In genomic region chrX:120264315-120264714, GRCh38 we compare ENCODE assay signal across 18 cellular contexts. TPM values are rescaled to one million over a fixed set of nuclear protein-coding genes. Genes with fewer than 3 reads are reported as not detected.
DNase-seq lines count a peak whose midpoint lies in the region; ATAC-seq, FAIRE-seq and TF ChIP-seq lines count a peak whose summit lies in the region.
"Had no signal": no experiment of that assay in that cellular context is flagged by ENCODE, and none has a peak within 500 bp of the region (broad histone marks: within the 10 kb centered on the region; RNA-seq: fewer than 3 reads in every experiment).

No MANE protein-coding gene starts in this region.

- no peak overlapping the region for H3K4me3 Mint-ChIP-seq in dendritic cell treated with granulocyte-macrophage colony-stimulating factor and Interleukin-4, amounts not matched to agents 40 ng/mL and 50 ng/mL, for 4 days

- no peak for TF ChIP-seq EP300 in HepG2 (IDR thresholded peaks at IDR 0.05; ENCODE audit: low read depth in 2 of 2, low read length in 2 of 2)
- no peak for TF ChIP-seq EP300 in HepG2 (CRISPR knock-in tag; IDR thresholded peaks at IDR 0.05; ENCODE audit: borderline replicate concordance)

- DNase-seq in right lobe of liver (no peak), HepG2 (ENCODE audit: low spot score) (no peak), NOMO-1 (lab: John Stamatoyannopoulos, UW; ENCODE audit: unreplicated experiment in 2 of 2) (peak; percentile 50 to 55), NCI-H146 treated with DMSO at 0.1 percent for 48 hours (lab: John Stamatoyannopoulos, UW; ENCODE audit: unreplicated experiment) (no peak), glomerular visceral epithelial cell (ENCODE audit: extremely low spot score) (no peak), NCI-H774 (lab: John Stamatoyannopoulos, UW) (no peak)
- DNase-seq: C1 segment of cervical spinal cord; DMS79; KG1; NCI-H1092 treated with DMSO at 0.1 percent for 48 hours; NCI-H146; NCI-H2081; NCI-H446 treated with DMSO at 0.1 percent for 48 hours; NK-92 treated with Interleukin-12 subunit alpha and Interleukin-12 subunit beta, amount 100 ng/mL, for 24 hours; SW 1271 had no signal

- no peaks in the 10 kb centered on the region for H3K36me3 ChIP-seq in right lobe of liver
- no peaks in the 10 kb centered on the region for H3K36me3 ChIP-seq in HepG2 (replicated peaks in 1 of 2; ENCODE audit: control insufficient read depth in 1 of 2, insufficient read depth in 2 of 2, low read length in 2 of 2)
- H3K36me3 ChIP-seq: SJSA1 had no signal

- no peaks in the 10 kb centered on the region for H3K27me3 ChIP-seq in right lobe of liver
- no peaks in the 10 kb centered on the region for H3K27me3 ChIP-seq in HepG2 (ENCODE audit: control insufficient read depth in 1 of 2, insufficient read depth in 2 of 2, low read length in 2 of 2)
- H3K27me3 ChIP-seq: SJSA1 had no signal

- BruUV-seq in HepG2 (replicated peaks; lab: Mats Ljungman, UMichigan) = no TSS peak

- H2AFZ ChIP-seq in HepG2 (ENCODE audit: low read length) = no peak overlapping the region

- in situ Hi-C loops in HepG2 (cut with HindIII; ENCODE audit: extremely low pct_ligation_motif_present, low pct_unique_long_range_greater_than_20kb) = no loop called here

- H3K36me3 Mint-ChIP-seq in dendritic cell treated with granulocyte-macrophage colony-stimulating factor and Interleukin-4, amounts not matched to agents 40 ng/mL and 50 ng/mL, for 4 days (ENCODE audit: low read depth) = no peaks in the 10 kb centered on the region

- no peak overlapping the region for H3K27ac ChIP-seq in right lobe of liver
- no peak overlapping the region for H3K27ac ChIP-seq in HepG2 (ENCODE audit: extremely low read length, insufficient read depth, low read length)
- H3K27ac ChIP-seq: SJSA1 had no signal

- H3K9me3 ChIP-seq in right lobe of liver (no peaks in the 10 kb centered on the region), HepG2 (ENCODE audit: low read length) (no peaks in the 10 kb centered on the region)
- H3K9me3 ChIP-seq: SJSA1 had no signal

- peaks cover 0 to under 1% (median 0%) of the 10 kb centered on the region in 4 donors for H3K4me1 ChIP-seq in right lobe of liver
- H3K4me1 ChIP-seq in HepG2 (ENCODE audit: insufficient read depth, low read length) = peaks cover 1% of the 10 kb centered on the region; the same call in 1 of the 2 replicates
- H3K4me1 ChIP-seq: SJSA1 had no signal

- FAIRE-seq in HepG2 (lab: Jason Lieb, UNC) = no peak
- FAIRE-seq: H1 had no signal

- no peaks in the 10 kb centered on the region for H3K79me2 ChIP-seq in HepG2 (ENCODE audit: insufficient read depth, low read length)

- TF ChIP-seq POLR2A in right lobe of liver (IDR thresholded peaks at IDR 0.05) (no peak), HepG2 (IDR thresholded peaks at IDR 0.05; ENCODE audit: insufficient read depth in 1 of 2, low read depth in 2 of 2, low read length in 2 of 2) (no peak)

- H3K27ac Mint-ChIP-seq in dendritic cell treated with granulocyte-macrophage colony-stimulating factor and Interleukin-4, amounts not matched to agents 40 ng/mL and 50 ng/mL, for 4 days = peak overlapping the region; percentile 80

- H3K4me3 ChIP-seq in right lobe of liver (no peak overlapping the region), HepG2 (replicated peaks in 1 of 3; ENCODE audit: insufficient read depth in 1 of 3, low read depth in 2 of 3, low read length in 3 of 3) (no peak overlapping the region)
- H3K4me3 ChIP-seq: SJSA1 had no signal

- CTCF ChIA-PET in HepG2 (lab: Yijun Ruan, JAX; ENCODE audit: low intra/inter-chr PET ratio, low total read pairs) = no interaction called here

- no peak for TF ChIP-seq CTCF in right lobe of liver (IDR thresholded peaks at IDR 0.05)
- TF ChIP-seq CTCF in HepG2 (CRISPR knock-in tag; IDR thresholded peaks at IDR 0.05) = no peak

- no peaks in the 10 kb centered on the region for H3K27me3 Mint-ChIP-seq in dendritic cell treated with granulocyte-macrophage colony-stimulating factor and Interleukin-4, amounts not matched to agents 40 ng/mL and 50 ng/mL, for 4 days

- peak in 3 of 4 donors; percentile 31 to 43 (median 39) for ATAC-seq in right lobe of liver
- no peak for ATAC-seq in HepG2

- H3K9me3 Mint-ChIP-seq in dendritic cell treated with granulocyte-macrophage colony-stimulating factor and Interleukin-4, amounts not matched to agents 40 ng/mL and 50 ng/mL, for 4 days = no peaks in the 10 kb centered on the region

- no peak overlapping the region for H3K9ac ChIP-seq in HepG2 (ENCODE audit: insufficient read depth, low read depth, low read length)

- intact Hi-C loops in right lobe of liver (cut with DNase I) = no loop called here
- intact Hi-C loops in HepG2 (cut with micrococcal nuclease; ENCODE audit: unreplicated experiment) = no loop called here
- intact Hi-C loops in dendritic cell treated with granulocyte-macrophage colony-stimulating factor and Interleukin-4, amounts not matched to agents 40 ng/mL and 50 ng/mL, for 4 days (cut with micrococcal nuclease) = no loop called here

- no peak overlapping the region for H3K4me2 ChIP-seq in HepG2 (ENCODE audit: low read depth, low read length)

- peaks cover 58% of the 10 kb centered on the region for H3K4me1 Mint-ChIP-seq in dendritic cell treated with granulocyte-macrophage colony-stimulating factor and Interleukin-4, amounts not matched to agents 40 ng/mL and 50 ng/mL, for 4 days (ENCODE audit: low read depth)

- no peak for TF ChIP-seq RAD21 in HepG2 (CRISPR knock-in tag; IDR thresholded peaks at IDR 0.05)

- H4K20me1 ChIP-seq in HepG2 (ENCODE audit: insufficient read depth, low read length) = no peaks in the 10 kb centered on the region

- POLR2A ChIA-PET in HepG2 (lab: Yijun Ruan, JAX) = no interaction called here

TF ChIP-seq in HepG2, 621 proteins besides CTCF, POLR2A, EP300 and RAD21 (continues in another document):
- TF ChIP-seq ZBTB20 (CRISPR knock-in tag; IDR thresholded peaks at IDR 0.05; ENCODE audit: borderline replicate concordance, low read depth) (no peak), ZSCAN25 (CRISPR knock-in tag; IDR thresholded peaks at IDR 0.05) (no peak), PAWR (CRISPR knock-in tag; IDR thresholded peaks at IDR 0.05; ENCODE audit: borderline replicate concordance) (no peak), ZNF292 (CRISPR knock-in tag; IDR thresholded peaks at IDR 0.05; ENCODE audit: borderline replicate concordance, low read depth) (no peak), ZNF234 (CRISPR knock-in tag; conservative IDR thresholded peaks at IDR 0.05) (no peak), ZEB1 (IDR thresholded peaks at IDR 0.05; ENCODE audit: insufficient replicate concordance, low read depth) (no peak), FOSL2 (CRISPR knock-in tag; IDR thresholded peaks at IDR 0.05) (no peak)

RNA-seq across cellular contexts. Expression of gene ZBTB33, which starts 13.7 kb away (rescaled TPM):
- total RNA-seq in right lobe of liver (10 to 100 TPM in 5 of 6 experiments, 1 to 10 TPM in 1; 9.9 to 21.0 (median 15.7) TPM), HepG2 (2016; rRNA removed; fragmentation: Illumina TruSeq; extraction: Trizol) (20.2 and 36.2 TPM in 2 replicates)
- 1.4 and 1.7 TPM in 2 replicates for total RNA-seq in HepG2 (2016; cell fraction: cytosol; rRNA removed; fragmentation: Illumina TruSeq; extraction: Trizol; ENCODE audit: low read depth)
- total RNA-seq in HepG2 (2016; cell fraction: insoluble cytoplasmic fraction; rRNA removed; fragmentation: Illumina TruSeq; extraction: Trizol) = 19.7 and 35.0 TPM in 2 replicates
- total RNA-seq in HepG2 (2016; cell fraction: membrane; rRNA removed; fragmentation: Illumina TruSeq; extraction: Trizol) = 7.5 and 8.5 TPM in 2 replicates
- 20.0 and 21.0 TPM in 2 replicates for total RNA-seq in HepG2 (2016; cell fraction: nucleus; rRNA removed; fragmentation: Illumina TruSeq; extraction: Trizol)
- 5.7 and 6.5 TPM in 2 replicates for polyA plus RNA-seq in HepG2 (2011; rRNA removed)
- 2.2 and 4.1 TPM in 2 replicates for polyA plus RNA-seq in HepG2 (2011; cell fraction: cytosol; rRNA removed)
- polyA plus RNA-seq in HepG2 (2011; cell fraction: nucleus; rRNA removed) = 3.3 and 6.2 TPM in 2 replicates
- 10.2 and 10.9 TPM in 2 replicates for polyA plus RNA-seq in HepG2 (2012)
- polyA plus RNA-seq in HepG2 (2016; cell fraction: cytosol; fragmentation: Illumina TruSeq; extraction: Trizol; ENCODE audit: low read depth) = 0.65 and 0.86 TPM in 2 replicates
- 29.1 and 30.2 TPM in 2 replicates for polyA plus RNA-seq in HepG2 (2016; cell fraction: insoluble cytoplasmic fraction; fragmentation: Illumina TruSeq; extraction: Trizol; ENCODE audit: low read depth)
- polyA plus RNA-seq in HepG2 (2016; cell fraction: membrane; fragmentation: Illumina TruSeq; extraction: Trizol; ENCODE audit: low read depth) = 3.3 and 4.2 TPM in 2 replicates
- 20.6 and 21.7 TPM in 2 replicates for polyA plus RNA-seq in HepG2 (2016; cell fraction: nucleus; fragmentation: Illumina TruSeq; extraction: Trizol; ENCODE audit: insufficient read depth, low read depth)
- 7.5 and 15.3 TPM in 2 replicates for polyA minus RNA-seq in HepG2 (2011; rRNA and poly(A)+ RNA removed; ENCODE audit: low replicate concordance)
- 13.4 and 17.0 TPM in 2 replicates for polyA minus RNA-seq in HepG2 (2011; cell fraction: cytosol; rRNA and poly(A)+ RNA removed)
- polyA minus RNA-seq in HepG2 (2011; cell fraction: nucleus; rRNA and poly(A)+ RNA removed) = 12.9 and 15.8 TPM in 2 replicates

RNA-seq across cellular contexts. Expression of gene TMEM255A, which starts 46.9 kb away (rescaled TPM):
- under 1 TPM in 3 of 6 experiments, not detected in 3; 0.25 to 0.37 (median 0.33) TPM for total RNA-seq in right lobe of liver
- 0.40 and 0.56 TPM in 2 replicates for total RNA-seq in HepG2 (2016; rRNA removed; fragmentation: Illumina TruSeq; extraction: Trizol)
- 0.09 TPM in 1 of 2 replicates, not detected in the other for total RNA-seq in HepG2 (2016; cell fraction: cytosol; rRNA removed; fragmentation: Illumina TruSeq; extraction: Trizol; ENCODE audit: low read depth)
- 0.32 and 0.62 TPM in 2 replicates for total RNA-seq in HepG2 (2016; cell fraction: insoluble cytoplasmic fraction; rRNA removed; fragmentation: Illumina TruSeq; extraction: Trizol)
- total RNA-seq in HepG2 (2016; cell fraction: membrane; rRNA removed; fragmentation: Illumina TruSeq; extraction: Trizol) = 0.43 and 0.48 TPM in 2 replicates
- total RNA-seq in HepG2 (2016; cell fraction: nucleus; rRNA removed; fragmentation: Illumina TruSeq; extraction: Trizol) = 0.34 and 0.43 TPM in 2 replicates
- 0.13 TPM in 2 replicates for polyA plus RNA-seq in HepG2 (2011; rRNA removed)
- 0.09 and 0.13 TPM in 2 replicates for polyA plus RNA-seq in HepG2 (2011; cell fraction: cytosol; rRNA removed)
- 0.03 and 0.10 TPM in 2 replicates for polyA plus RNA-seq in HepG2 (2011; cell fraction: nucleus; rRNA removed)
- polyA plus RNA-seq in HepG2 (2012) = 0.04 and 0.17 TPM in 2 replicates
- polyA plus RNA-seq in HepG2 (2016; cell fraction: cytosol; fragmentation: Illumina TruSeq; extraction: Trizol; ENCODE audit: low read depth) = 0.19 and 0.23 TPM in 2 replicates
- polyA plus RNA-seq in HepG2 (2016; cell fraction: insoluble cytoplasmic fraction; fragmentation: Illumina TruSeq; extraction: Trizol; ENCODE audit: low read depth) = 0.99 and 1.5 TPM in 2 replicates
- polyA plus RNA-seq in HepG2 (2016; cell fraction: membrane; fragmentation: Illumina TruSeq; extraction: Trizol; ENCODE audit: low read depth) = 0.65 and 0.84 TPM in 2 replicates
- 0.89 and 1.1 TPM in 2 replicates for polyA plus RNA-seq in HepG2 (2016; cell fraction: nucleus; fragmentation: Illumina TruSeq; extraction: Trizol; ENCODE audit: insufficient read depth, low read depth)
- polyA minus RNA-seq in HepG2 (2011; rRNA and poly(A)+ RNA removed; ENCODE audit: low replicate concordance) = 0.14 TPM in 1 of 2 replicates, not detected in the other
- 0.18 TPM in 1 of 2 replicates, not detected in the other for polyA minus RNA-seq in HepG2 (2011; cell fraction: cytosol; rRNA and poly(A)+ RNA removed)
- polyA minus RNA-seq in HepG2 (2011; cell fraction: nucleus; rRNA and poly(A)+ RNA removed) = 0.25 and 0.39 TPM in 2 replicates

Comparison
In these comparisons a context has a peak if more than half of its experiments do, and no peak if none do; other contexts are left out.
1. DNase-seq: peak in NOMO-1 (2 of 2); none in right lobe of liver (0 of 3), HepG2 (single experiment), NCI-H146 treated with DMSO at 0.1 percent for 48 hours (single experiment), glomerular visceral epithelial cell (single experiment) and NCI-H774 (single experiment).